15 cellular contexts compared by ENCODE assay signal in genomic region chr9:115590016-115590415, GRCh38.
A peak's percentile ranks its signal among the peaks of the same experiment; 100 is the strongest.
DNase-seq lines count a peak whose midpoint lies in the region; ATAC-seq and TF ChIP-seq lines count a peak whose summit lies in the region.
"Had no signal": no experiment of that assay in that cellular context is flagged by ENCODE, and none has a peak within 500 bp of the region (broad histone marks: within the 10 kb centered on the region; RNA-seq: fewer than 3 reads in every experiment).

No MANE protein-coding gene starts in this region.

- no peak overlapping the region for H3K27ac Mint-ChIP-seq in CD8-positive, alpha-beta T cell
- H3K27ac Mint-ChIP-seq: T-helper 1 cell treated with Interleukin-12 subunit alpha and Interleukin-12 subunit beta and Interleukin-4 antibody, amounts not matched to agents 30 μg/mL and 1 μg/mL, for 36 hours had no signal

- DNase-seq in Right ventricle myocardium superior, result no peak
- no peak for DNase-seq in cardiac septum (ENCODE audit: low spot score)
- DNase-seq in amniotic epithelial cell (ENCODE audit: low read depth), result peak; percentile 99
- DNase-seq in hepatic stellate cell (ENCODE audit: low spot score), result peak; percentile 57
- no peak for DNase-seq in CD8-positive, alpha-beta T cell
- DNase-seq: ACHN; NCI-H524; stimulated activated CD4-positive, alpha-beta T cell treated with anti-CD3 and anti-CD28 coated beads, Interleukin-2, amount 100 ng/mL, for 48 hours had no signal

- POLR2A ChIA-PET in CD8-positive, alpha-beta T cell (lab: Charles Lee), result no interaction called here

- ATAC-seq in Right ventricle myocardium superior (ENCODE audit: poor library complexity) (peak; percentile 36), HG02973 (IDR thresholded peaks at IDR 0.05; ENCODE audit: unreplicated experiment) (no peak), GM21529 (IDR thresholded peaks at IDR 0.05; ENCODE audit: unreplicated experiment) (no peak), HG03095 (IDR thresholded peaks at IDR 0.05; ENCODE audit: unreplicated experiment) (no peak)
- no peak for ATAC-seq in CD8-positive, alpha-beta T cell
- ATAC-seq: GM12878, K562 had no signal

- no peak overlapping the region for H3K4me3 Mint-ChIP-seq in CD8-positive, alpha-beta T cell
- H3K4me3 Mint-ChIP-seq: T-helper 1 cell treated with Interleukin-12 subunit alpha and Interleukin-12 subunit beta and Interleukin-4 antibody, amounts not matched to agents 30 μg/mL and 1 μg/mL, for 36 hours had no signal

- H3K9me3 ChIP-seq in CD8-positive, alpha-beta T cell (ENCODE audit: low read length), result no peaks in the 10 kb centered on the region

- TF ChIP-seq CTCF in CD8-positive, alpha-beta T cell (IDR thresholded peaks at IDR 0.05), result no peak

- CTCF ChIA-PET in CD8-positive, alpha-beta T cell (lab: Charles Lee), result interaction anchor here (0.8 kb wide), 1 partner anchor 22 kb away, joined by 3 read pairs; no protein-coding TSS in a partner anchor

- no peaks in the 10 kb centered on the region for H3K9me3 Mint-ChIP-seq in CD8-positive, alpha-beta T cell
- H3K9me3 Mint-ChIP-seq: T-helper 1 cell treated with Interleukin-12 subunit alpha and Interleukin-12 subunit beta and Interleukin-4 antibody, amounts not matched to agents 30 μg/mL and 1 μg/mL, for 36 hours had no signal

- H3K36me3 ChIP-seq in CD8-positive, alpha-beta T cell (ENCODE audit: insufficient read depth, low read length), result no peaks in the 10 kb centered on the region
- H3K36me3 ChIP-seq: breast epithelium had no signal

- H3K27me3 ChIP-seq in CD8-positive, alpha-beta T cell (ENCODE audit: insufficient read depth, low read length), result no peaks in the 10 kb centered on the region
- H3K27me3 ChIP-seq: breast epithelium had no signal

- no peaks in the 10 kb centered on the region for H3K4me1 Mint-ChIP-seq in CD8-positive, alpha-beta T cell (ENCODE audit: low read depth)

- no peaks in the 10 kb centered on the region for H3K36me3 Mint-ChIP-seq in CD8-positive, alpha-beta T cell

- H3K27me3 Mint-ChIP-seq in CD8-positive, alpha-beta T cell (ENCODE audit: low read depth), result peaks cover 5% of the 10 kb centered on the region

- no peaks in the 10 kb centered on the region for H3K4me1 ChIP-seq in CD8-positive, alpha-beta T cell (ENCODE audit: insufficient read depth, low read length)
- H3K4me1 ChIP-seq: breast epithelium had no signal

- H3K27ac ChIP-seq in CD8-positive, alpha-beta T cell (ENCODE audit: low read depth, low read length), result no peak overlapping the region
- H3K27ac ChIP-seq: breast epithelium had no signal

- intact Hi-C loops in Right ventricle myocardium superior (cut with DNase I), result loop anchor here (5.0 to 10.0 kb wide), 2 partner anchors 1072 to 1275 kb away; no protein-coding TSS in a partner anchor
- intact Hi-C loops in cardiac septum (cut with DNase I), result loop anchor here (5.0 to 10.0 kb wide), 3 partner anchors 105 to 1067 kb away; partner anchors contain the start of gene PAPPA
- intact Hi-C loops in CD8-positive, alpha-beta T cell (cut with DNase I, micrococcal nuclease), result no loop called here

- no peak overlapping the region for H3K4me3 ChIP-seq in CD8-positive, alpha-beta T cell (ENCODE audit: low read depth, low read length)
- H3K4me3 ChIP-seq: breast epithelium, GM12878, K562 had no signal

Comparison
In these comparisons a context has a peak if more than half of its experiments do, and no peak if none do; other contexts are left out.
1. DNase-seq: peak in amniotic epithelial cell (single experiment) and hepatic stellate cell (single experiment); none in Right ventricle myocardium superior (single experiment), cardiac septum (single experiment) and CD8-positive, alpha-beta T cell (0 of 7).
2. intact Hi-C loops: an anchor here in Right ventricle myocardium superior (5.0 to 10.0 kb wide) and cardiac septum (5.0 to 10.0 kb wide); none called in CD8-positive, alpha-beta T cell.